Comparison of ENCODE assay signal across 9 cellular contexts in the genomic region with DNA sequence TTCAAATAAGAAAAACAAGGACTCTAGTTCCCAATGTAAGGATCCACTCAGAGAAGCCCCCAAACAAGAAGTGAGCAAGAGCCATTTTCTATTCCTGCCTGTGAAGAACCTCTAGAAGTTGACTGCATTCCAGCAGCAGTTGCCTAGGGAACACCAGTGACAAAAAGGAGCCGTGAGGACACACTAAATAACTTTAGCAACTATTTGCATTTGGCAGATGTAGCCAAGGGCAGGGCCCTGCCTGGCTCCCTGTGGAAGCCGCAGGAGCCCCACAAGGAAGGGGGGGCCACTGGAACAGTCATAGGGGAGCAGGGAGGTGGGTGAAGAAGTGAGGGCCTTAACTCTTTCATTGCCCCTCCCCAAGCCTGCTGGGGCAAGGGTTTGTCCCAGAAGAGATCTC.
A peak's percentile ranks its signal among the peaks of the same experiment; 100 is the strongest.
DNase-seq lines count a peak whose midpoint lies in the region; ATAC-seq and TF ChIP-seq lines count a peak whose summit lies in the region.
"Had no signal": no experiment of that assay in that cellular context is flagged by ENCODE, and none has a peak within 500 bp of the region (broad histone marks: within the 10 kb centered on the region; RNA-seq: fewer than 3 reads in every experiment).

No MANE protein-coding gene starts in this region.

- H3K27me3 ChIP-seq in lung (ENCODE audit: control insufficient read depth, insufficient read depth) = no peaks in the 10 kb centered on the region
- H3K27me3 ChIP-seq: uterus had no signal

- peak overlapping the region in 1 of 2 donors; percentile 60 for H3K27ac ChIP-seq in lung (ENCODE audit: low read depth in 1 of 2, low read length in 1 of 2)

- peaks cover 0 to 3% of the 10 kb centered on the region in 2 donors for H3K9me3 ChIP-seq in lung (ENCODE audit: control insufficient read depth in 2 of 2, insufficient read depth in 1 of 2, low read length in 1 of 2)
- H3K9me3 ChIP-seq: uterus had no signal

- H3K4me3 Mint-ChIP-seq in type B pancreatic cell = no peak overlapping the region

- H3K4me1 Mint-ChIP-seq in type B pancreatic cell (ENCODE audit: unreplicated experiment) = peaks cover 37% of the 10 kb centered on the region

- peaks cover 6 to 16% of the 10 kb centered on the region in 2 donors for H3K4me1 ChIP-seq in lung (ENCODE audit: control insufficient read depth in 2 of 2, insufficient read depth in 2 of 2, low read length in 2 of 2)

- DNase-seq in NCI-H748 (lab: John Stamatoyannopoulos, UW; ENCODE audit: unreplicated experiment) (peak; percentile 23), NCI-H748 treated with DMSO at 0.1 percent for 48 hours (lab: John Stamatoyannopoulos, UW) (no peak), dedifferentiated amniotic fluid mesenchymal stem cell (ENCODE audit: extremely low spot score) (peak; percentile 68), lung (ENCODE audit: low spot score) (peak; percentile 37), type B pancreatic cell (ENCODE audit: extremely low spot score, unreplicated experiment) (no peak), NCI-H2227 treated with DMSO at 0.1 percent for 48 hours (lab: John Stamatoyannopoulos, UW) (no peak), GM19238 (ENCODE audit: insufficient read length, low spot score) (no peak)
- DNase-seq in stimulated activated CD4-positive, alpha-beta T cell treated with anti-CD3 and anti-CD28 coated beads, Interleukin-15, amount 100 ng/mL, for 24 hours = no peak

- peaks cover 9% of the 10 kb centered on the region for H3K27me3 Mint-ChIP-seq in type B pancreatic cell

- peak overlapping the region; percentile 42 for H3K27ac Mint-ChIP-seq in type B pancreatic cell

- TF ChIP-seq CTCF in lung (IDR thresholded peaks at IDR 0.05; ENCODE audit: control extremely low read depth, extremely low read depth) (no peak), type B pancreatic cell (conservative IDR thresholded peaks at IDR 0.05) (no peak)

- no peaks in the 10 kb centered on the region for H3K36me3 Mint-ChIP-seq in type B pancreatic cell

- H3K4me3 ChIP-seq in lung = no peak overlapping the region
- H3K4me3 ChIP-seq: uterus had no signal

- ATAC-seq in lung (ENCODE audit: insufficient read depth, low FRiP score) = peak; percentile 13

- H3K36me3 ChIP-seq in lung (ENCODE audit: control insufficient read depth in 2 of 2, insufficient read depth in 2 of 2, low read length in 2 of 2) = no peaks in the 10 kb centered on the region
- H3K36me3 ChIP-seq: uterus had no signal

- peaks cover 5% of the 10 kb centered on the region for H3K9me3 Mint-ChIP-seq in type B pancreatic cell

- 28 to 66% methylated on average over 2 of the region's 2 CpGs for WGBS in lung, 2 donors

Comparison
In these comparisons a context has a peak if more than half of its experiments do, and no peak if none do; other contexts are left out.
1. DNase-seq: peak in NCI-H748 (single experiment), dedifferentiated amniotic fluid mesenchymal stem cell (single experiment) and lung (single experiment); none in NCI-H748 treated with DMSO at 0.1 percent for 48 hours (single experiment), type B pancreatic cell (single experiment), stimulated activated CD4-positive, alpha-beta T cell treated with anti-CD3 and anti-CD28 coated beads, Interleukin-15, amount 100 ng/mL, for 24 hours (single experiment), NCI-H2227 treated with DMSO at 0.1 percent for 48 hours (single experiment) and GM19238 (single experiment).